Comparison of ENCODE assay signal across 8 cellular contexts in the genomic region with DNA sequence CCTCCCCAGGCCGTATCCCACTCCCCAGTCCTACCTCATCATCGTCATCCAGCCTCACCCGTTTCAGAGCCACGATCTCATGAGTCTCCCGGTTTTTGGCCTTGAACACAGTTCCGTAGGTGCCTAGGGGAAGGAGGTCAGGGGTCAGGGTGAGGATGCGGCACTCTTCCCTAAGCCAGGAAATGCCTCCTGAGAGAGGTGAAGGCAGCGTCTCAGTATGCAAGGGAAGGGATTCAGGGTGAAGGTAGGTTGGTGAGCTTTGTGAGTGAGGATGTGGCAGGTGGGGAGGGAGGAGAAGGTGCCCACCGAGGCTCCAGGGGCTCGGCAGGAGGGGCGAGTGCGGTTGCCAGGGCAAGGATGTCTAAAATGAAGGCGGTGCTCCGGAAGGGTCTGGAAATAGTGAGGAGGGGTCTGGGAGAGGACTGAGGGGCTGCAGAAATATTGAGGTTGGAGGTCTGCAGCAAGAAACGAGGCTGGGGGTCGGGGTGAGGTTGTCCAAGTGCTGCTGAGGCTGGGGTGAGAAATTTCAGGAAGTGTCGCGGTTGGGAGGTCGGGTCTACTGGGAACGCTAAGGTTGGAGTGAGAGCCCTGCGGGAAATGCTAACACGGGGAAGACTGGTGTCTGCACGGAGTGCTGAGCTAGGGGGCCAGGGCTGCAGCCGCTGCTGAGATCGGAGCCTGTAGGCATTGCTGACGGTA. TPM values are rescaled to one million over a fixed set of nuclear protein-coding genes. Genes with fewer than 3 reads are reported as not detected.
DNase-seq lines count a peak whose midpoint lies in the region; ATAC-seq, FAIRE-seq and TF ChIP-seq lines count a peak whose summit lies in the region.

No MANE protein-coding gene starts in this region.

- peaks cover 0 to 2% (median 1%) of the 10 kb centered on the region in 3 donors for H3K27me3 Mint-ChIP-seq in CD14-positive monocyte (ENCODE audit: low read depth in 3 of 3)
- no peaks in the 10 kb centered on the region for H3K27me3 Mint-ChIP-seq in activated naive CD8-positive, alpha-beta T cell

- intact Hi-C loops in CD14-positive monocyte (cut with micrococcal nuclease) (no loop called here), kidney (cut with DNase I) (no loop called here), thyroid gland (cut with DNase I) (no loop called here)

- H3K4me1 ChIP-seq in kidney (ENCODE audit: control insufficient read depth in 1 of 2, insufficient read depth in 1 of 2, low read depth in 1 of 2, low read length in 2 of 2) (peaks cover 19 to 36% of the 10 kb centered on the region in 2 donors), thyroid gland (peaks cover 35 to 39% of the 10 kb centered on the region in 2 donors)

- H3K27ac ChIP-seq in kidney (ENCODE audit: low read depth in 2 of 2, low read length in 2 of 2): no peak overlapping the region
- peak overlapping the region in 2 of 3 donors; percentile 92 to 98 for H3K27ac ChIP-seq in thyroid gland

- no peak for TF ChIP-seq CTCF in CD14-positive monocyte (IDR thresholded peaks at IDR 0.05)
- no peak for TF ChIP-seq CTCF in kidney (IDR thresholded peaks at IDR 0.05; ENCODE audit: borderline replicate concordance, extremely low read depth, insufficient read depth)
- no peak for TF ChIP-seq CTCF in thyroid gland (IDR thresholded peaks at IDR 0.05)

- H3K36me3 Mint-ChIP-seq in CD14-positive monocyte: peaks cover 20 to 23% of the 10 kb centered on the region in 2 donors
- H3K36me3 Mint-ChIP-seq in activated naive CD8-positive, alpha-beta T cell: peaks cover 5% of the 10 kb centered on the region

- H3K27me3 ChIP-seq in thyroid gland: no peaks in the 10 kb centered on the region

- peaks cover 49% of the 10 kb centered on the region for H3K4me1 Mint-ChIP-seq in CD14-positive monocyte
- H3K4me1 Mint-ChIP-seq in activated naive CD8-positive, alpha-beta T cell (ENCODE audit: low read depth): peaks cover 23% of the 10 kb centered on the region

- no peak for FAIRE-seq in kidney (lab: Jason Lieb, UNC)

- peak overlapping the region; percentile 69 to 74 for H3K9ac ChIP-seq in kidney (ENCODE audit: low read length in 2 of 2)

- peak overlapping the region; percentile 93 to 98 for H3K4me3 Mint-ChIP-seq in CD14-positive monocyte
- peak overlapping the region; percentile 95 for H3K4me3 Mint-ChIP-seq in activated naive CD8-positive, alpha-beta T cell

- H3K4me3 ChIP-seq in kidney (ENCODE audit: low read length in 2 of 2) (peak overlapping the region; percentile 93 to 99), thyroid gland (replicated peaks in 1 of 3) (peak overlapping the region; percentile 31 to 91 (median 57))

- H3K9me3 ChIP-seq in kidney (ENCODE audit: control insufficient read depth in 1 of 2, low read length in 2 of 2) (no peaks in the 10 kb centered on the region), thyroid gland (no peaks in the 10 kb centered on the region)

- no peak for DNase-seq in CD14-positive monocyte (ENCODE audit: low spot score)
- no peak for DNase-seq in kidney
- DNase-seq in thyroid gland: no peak
- DNase-seq in effector CD8-positive, alpha-beta T cell (lab: John Stamatoyannopoulos, UW): no peak
- DNase-seq in KBM-7: no peak

- H3K9me3 Mint-ChIP-seq in CD14-positive monocyte: no peaks in the 10 kb centered on the region
- H3K9me3 Mint-ChIP-seq in activated naive CD8-positive, alpha-beta T cell (ENCODE audit: low read depth): no peaks in the 10 kb centered on the region

- H3K27ac Mint-ChIP-seq in CD14-positive monocyte: peak overlapping the region; percentile 72 to 91 (median 88)
- H3K27ac Mint-ChIP-seq in activated naive CD8-positive, alpha-beta T cell: peak overlapping the region; percentile 46

- ATAC-seq in GM19452 (IDR thresholded peaks at IDR 0.05; ENCODE audit: unreplicated experiment) (peak; percentile 8), HG03442 (IDR thresholded peaks at IDR 0.05; ENCODE audit: unreplicated experiment) (peak; percentile 9)

- in situ Hi-C loops in KBM-7 (cut with MboI; ENCODE audit: low pct_unique_long_range_greater_than_20kb, low sequenced_read_pairs): no loop called here

- no peak for TF ChIP-seq POLR2A in thyroid gland (IDR thresholded peaks at IDR 0.05)

- H3K36me3 ChIP-seq in kidney (ENCODE audit: control insufficient read depth in 1 of 2, insufficient read depth in 2 of 2, low read length in 2 of 2) (no peaks in the 10 kb centered on the region), thyroid gland (no peaks in the 10 kb centered on the region)

- WGBS in thyroid gland, 2 donors: 5 to 8% methylated on average over 23 to 25 of the region's 26 CpGs

RNA-seq across cellular contexts. Expression of gene CDK5, which starts 0.5 kb away (rescaled TPM):
- 10 to 100 TPM; 24.9 to 31.2 TPM for polyA plus RNA-seq in CD14-positive monocyte
- total RNA-seq in kidney: 9.1 TPM
- 21.5 TPM for polyA plus RNA-seq in kidney (ENCODE audit: insufficient read depth, low read depth, low replicate concordance)
- total RNA-seq in thyroid gland: 10 to 100 TPM in 2 of 4 donors, 1 to 10 TPM in 2; 5.3 to 17.4 (median 9.6) TPM

RNA-seq across cellular contexts. Expression of gene SLC4A2, which starts 2.2 kb away (rescaled TPM):
- polyA plus RNA-seq in CD14-positive monocyte (10 to 100 TPM; 21.6 to 23.8 TPM), kidney (ENCODE audit: insufficient read depth, low read depth, low replicate concordance) (150 TPM)
- total RNA-seq in kidney (104 TPM), thyroid gland (100 to 1,000 TPM in 1 of 4 donors, 10 to 100 TPM in 3; 48.5 to 109 (median 69.0) TPM)

RNA-seq across cellular contexts. Expression of gene ASIC3, which starts 8.9 kb away (rescaled TPM):
- not detected for polyA plus RNA-seq in CD14-positive monocyte
- total RNA-seq in kidney: 1.9 TPM
- polyA plus RNA-seq in kidney (ENCODE audit: insufficient read depth, low read depth, low replicate concordance): 3.1 TPM
- 1 to 10 TPM in 3 of 4 donors, not detected in 1; 1.2 to 2.6 (median 1.5) TPM for total RNA-seq in thyroid gland

RNA-seq across cellular contexts. Expression of gene FASTK, which starts 23.4 kb away (rescaled TPM):
- polyA plus RNA-seq in CD14-positive monocyte (10 to 100 TPM; 34.7 to 38.6 TPM), kidney (ENCODE audit: insufficient read depth, low read depth, low replicate concordance) (116 TPM)
- total RNA-seq in kidney (71.2 TPM), thyroid gland (100 to 1,000 TPM in 1 of 4 donors, 10 to 100 TPM in 3; 71.8 to 114 (median 78.8) TPM)

RNA-seq across cellular contexts. Expression of gene TMUB1, which starts 26.1 kb away (rescaled TPM):
- polyA plus RNA-seq in CD14-positive monocyte (10 to 100 TPM; 17.4 to 19.8 TPM), kidney (ENCODE audit: insufficient read depth, low read depth, low replicate concordance) (79.9 TPM)
- total RNA-seq in kidney (36.9 TPM), thyroid gland (10 to 100 TPM; 33.7 to 78.7 (median 44.2) TPM)

Comparison
In these comparisons a context has a peak if more than half of its experiments do, and no peak if none do; other contexts are left out.
1. H3K27ac ChIP-seq: peak in thyroid gland (2 of 3); none in kidney (0 of 2).